12 cellular contexts compared by ENCODE assay signal in the genomic region with DNA sequence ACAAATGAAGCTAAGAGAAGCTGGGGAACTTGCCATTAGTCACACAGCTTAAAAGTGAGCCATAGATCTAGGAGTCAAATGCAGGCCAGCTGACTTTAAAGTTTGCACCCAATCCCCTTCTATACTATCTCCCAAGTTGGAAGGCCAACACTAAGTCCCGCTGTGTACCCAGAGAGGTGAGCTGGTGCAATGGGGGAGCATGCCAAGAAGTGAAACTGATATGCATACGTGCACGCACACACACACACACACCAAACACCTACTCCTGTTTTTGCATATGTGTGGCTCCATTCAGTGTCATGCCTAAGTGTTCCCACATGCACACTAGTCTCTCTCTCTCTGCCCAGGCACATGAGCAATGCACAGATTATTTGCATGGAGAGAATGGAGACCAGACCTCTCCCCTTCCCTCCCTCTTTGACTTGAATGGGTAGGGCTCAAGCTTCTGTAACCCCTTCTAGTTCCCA. TPM values are rescaled to one million over a fixed set of nuclear protein-coding genes. Genes with fewer than 3 reads are reported as not detected.
DNase-seq lines count a peak whose midpoint lies in the region; ATAC-seq and TF ChIP-seq lines count a peak whose summit lies in the region.
"Had no signal": no experiment of that assay in that cellular context is flagged by ENCODE, and none has a peak within 500 bp of the region (broad histone marks: within the 10 kb centered on the region; RNA-seq: fewer than 3 reads in every experiment).

No MANE protein-coding gene starts in this region.

- H3K9ac ChIP-seq in OCI-LY1 (ENCODE audit: low read length) (no peak overlapping the region; the same call in 1 of the 2 replicates), mammary epithelial cell (ENCODE audit: insufficient read depth, low read length) (no peak overlapping the region)

- no peaks in the 10 kb centered on the region for H3F3A ChIP-seq in OCI-LY1 (ENCODE audit: insufficient read depth, low read length)

- peak overlapping the region; percentile 72 to 92 (median 81) for H3K27ac Mint-ChIP-seq in CD4-positive, CD25-positive, alpha-beta regulatory T cell
- H3K27ac Mint-ChIP-seq: HFFc6 had no signal

- no peaks in the 10 kb centered on the region for H3K9me2 ChIP-seq in OCI-LY1 (ENCODE audit: low read depth, low read length)

- H3K27me3 Mint-ChIP-seq in CD4-positive, CD25-positive, alpha-beta regulatory T cell = no peaks in the 10 kb centered on the region

- no peak for ATAC-seq in CD4-positive, CD25-positive, alpha-beta regulatory T cell (ENCODE audit: low read depth in 2 of 2)
- ATAC-seq in HG02852 (IDR thresholded peaks at IDR 0.05; ENCODE audit: unreplicated experiment) = peak; percentile 70

- intact Hi-C loops in mammary epithelial cell (cut with micrococcal nuclease) = no loop called here

- H4K20me1 ChIP-seq in OCI-LY1 (ENCODE audit: insufficient read depth, low read length) (no peaks in the 10 kb centered on the region), mammary epithelial cell (ENCODE audit: insufficient read depth, low read length) (no peaks in the 10 kb centered on the region)

- DNase-seq in CD4-positive, CD25-positive, alpha-beta regulatory T cell = no peak
- no peak for DNase-seq in RKO (ENCODE audit: low spot score)
- DNase-seq in activated T-cell treated with anti-CD3 and anti-CD28 coated beads, Interleukin-2, amount 50 U/mL, for 1 hour = no peak
- DNase-seq in mammary epithelial cell = no peak
- DNase-seq in foreskin fibroblast = no peak
- DNase-seq: HFFc6, NCI-H226 had no signal

- peaks cover 8 to 51% (median 27%) of the 10 kb centered on the region in 4 donors for H3K4me1 Mint-ChIP-seq in CD4-positive, CD25-positive, alpha-beta regulatory T cell

- H2AFZ ChIP-seq in OCI-LY1 (ENCODE audit: low read length) (no peak overlapping the region), mammary epithelial cell (ENCODE audit: low read depth, low read length) (no peak overlapping the region)

- no peaks in the 10 kb centered on the region for H3K9me3 ChIP-seq in CD4-positive, CD25-positive, alpha-beta regulatory T cell (ENCODE audit: control insufficient read depth in 2 of 2, low read length in 2 of 2)
- H3K9me3 ChIP-seq in OCI-LY1 (ENCODE audit: low read length) = no peaks in the 10 kb centered on the region
- H3K9me3 ChIP-seq in mammary epithelial cell (replicated peaks; ENCODE audit: insufficient read depth, low read length) = no peaks in the 10 kb centered on the region

- H3K79me2 ChIP-seq in OCI-LY1 (ENCODE audit: insufficient read depth, low read length) (no peaks in the 10 kb centered on the region), mammary epithelial cell (ENCODE audit: insufficient read depth, low read length) (no peaks in the 10 kb centered on the region)

- CTCF ChIA-PET in mammary epithelial cell (lab: Charles Lee; ENCODE audit: low non-redundant PET) = no interaction called here

- in situ Hi-C loops in mammary epithelial cell (cut with MboI; ENCODE audit: low sequenced_read_pairs in 2 of 2) = no loop called here

- H3K4me2 ChIP-seq in OCI-LY1 (ENCODE audit: low read length) (peak overlapping the region; percentile 26; the same call in 1 of the 2 replicates), mammary epithelial cell (ENCODE audit: insufficient read depth, low read depth, low read length) (no peak overlapping the region)

- H3K36me3 ChIP-seq in CD4-positive, CD25-positive, alpha-beta regulatory T cell (ENCODE audit: control insufficient read depth, insufficient read depth, low read length) = peaks cover 17% of the 10 kb centered on the region
- H3K36me3 ChIP-seq in OCI-LY1 (ENCODE audit: insufficient read depth, low read length) (peaks cover 7% of the 10 kb centered on the region; the same call in 1 of the 2 replicates), mammary epithelial cell (ENCODE audit: insufficient read depth, low read length) (no peaks in the 10 kb centered on the region)

- 100% methylated on average over 3 of the region's 3 CpGs for WGBS in mammary epithelial cell (ENCODE audit: low coverage, missing lambda C conversion rate)

- dilution Hi-C loops in mammary epithelial cell (cut with HindIII; ENCODE audit: low sequenced_read_pairs) = no loop called here

- peak; percentile 14 for TF ChIP-seq POLR2A in GM19193 (IDR thresholded peaks at IDR 0.05; ENCODE audit: extremely low read depth, insufficient read depth, insufficient read length)

- H3K9me3 Mint-ChIP-seq in CD4-positive, CD25-positive, alpha-beta regulatory T cell = no peaks in the 10 kb centered on the region
- H3K9me3 Mint-ChIP-seq: HFFc6 had no signal

- no peak overlapping the region for H3K4me3 ChIP-seq in CD4-positive, CD25-positive, alpha-beta regulatory T cell (ENCODE audit: low read depth, low read length)
- H3K4me3 ChIP-seq in OCI-LY1 (ENCODE audit: low read depth, low read length, poor library complexity, severe bottlenecking) (no peak overlapping the region), mammary epithelial cell (replicated peaks in 1 of 3; ENCODE audit: insufficient read depth in 1 of 3, low read depth in 2 of 3, low read length in 3 of 3) (no peak overlapping the region), foreskin fibroblast (ENCODE audit: low read depth in 1 of 2, low read length in 2 of 2) (no peak overlapping the region)

- H3K4me1 ChIP-seq in CD4-positive, CD25-positive, alpha-beta regulatory T cell (ENCODE audit: control insufficient read depth, insufficient read depth, low read length, poor library complexity, severe bottlenecking) = peaks cover 46% of the 10 kb centered on the region
- peaks cover 60% of the 10 kb centered on the region for H3K4me1 ChIP-seq in OCI-LY1 (ENCODE audit: insufficient read depth, low read length, severe bottlenecking)
- H3K4me1 ChIP-seq in mammary epithelial cell (ENCODE audit: insufficient read depth, low read length) = peaks cover 23% of the 10 kb centered on the region

- H3K27me3 ChIP-seq in CD4-positive, CD25-positive, alpha-beta regulatory T cell (ENCODE audit: control insufficient read depth, insufficient read depth, low read length) = no peaks in the 10 kb centered on the region
- H3K27me3 ChIP-seq in OCI-LY1 (ENCODE audit: insufficient read depth, low read length) (no peaks in the 10 kb centered on the region), mammary epithelial cell (ENCODE audit: insufficient read depth, low read length) (no peaks in the 10 kb centered on the region)

- H3K27ac ChIP-seq in CD4-positive, CD25-positive, alpha-beta regulatory T cell (ENCODE audit: insufficient read depth, low read length, poor library complexity, severe bottlenecking) = no peak overlapping the region
- H3K27ac ChIP-seq in OCI-LY1 (ENCODE audit: low read depth, low read length, poor library complexity, severe bottlenecking) (peak overlapping the region; percentile 73), mammary epithelial cell (ENCODE audit: insufficient read depth, low read depth, low read length) (no peak overlapping the region)
- H3K27ac ChIP-seq: C4-2B had no signal

- H3K4me3 Mint-ChIP-seq in CD4-positive, CD25-positive, alpha-beta regulatory T cell = peak overlapping the region in 1 of 4 donors; percentile 29
- H3K4me3 Mint-ChIP-seq: HFFc6 had no signal

- BruUV-seq in mammary epithelial cell (replicated peaks; lab: Mats Ljungman, UMichigan) = no TSS peak

- H3K36me3 Mint-ChIP-seq in CD4-positive, CD25-positive, alpha-beta regulatory T cell = no peaks in the 10 kb centered on the region

- TF ChIP-seq CTCF in OCI-LY1 (IDR thresholded peaks at IDR 0.05; ENCODE audit: low read length) = no peak
- no peak for TF ChIP-seq CTCF in mammary epithelial cell (conservative IDR thresholded peaks at IDR 0.05 in 1 of 2, IDR thresholded peaks at IDR 0.05 in 1 of 2; ENCODE audit: extremely low read depth in 1 of 2, insufficient read depth in 1 of 2, low read depth in 1 of 2, low read length in 2 of 2)
- TF ChIP-seq CTCF in foreskin fibroblast (IDR thresholded peaks at IDR 0.05; ENCODE audit: low read depth, low read length) = no peak

RNA-seq across cellular contexts. Expression of gene WNT10A, which starts 5.4 kb away (rescaled TPM):
- total RNA-seq in CD4-positive, CD25-positive, alpha-beta regulatory T cell = 10.8 TPM
- 10 to 100 TPM in 1 of 4 donors, 1 to 10 TPM in 3; 6.3 to 11.0 (median 8.8) TPM for polyA plus RNA-seq in CD4-positive, CD25-positive, alpha-beta regulatory T cell
- under 1 TPM; under 0.01 to 0.45 TPM for total RNA-seq in mammary epithelial cell
- 0.85 TPM for polyA plus RNA-seq in mammary epithelial cell
- not detected for polyA minus RNA-seq in mammary epithelial cell
- total RNA-seq: frontal cortex, HFFc6 had no signal

RNA-seq across cellular contexts. Expression of gene WNT6, which starts 26.4 kb away (rescaled TPM):
- not detected for total RNA-seq in CD4-positive, CD25-positive, alpha-beta regulatory T cell
- polyA plus RNA-seq in CD4-positive, CD25-positive, alpha-beta regulatory T cell = not detected
- not detected for total RNA-seq in mammary epithelial cell
- polyA plus RNA-seq in mammary epithelial cell = not detected
- not detected for polyA minus RNA-seq in mammary epithelial cell
- total RNA-seq: frontal cortex, HFFc6 had no signal

RNA-seq across cellular contexts. Expression of gene PRKAG3, which starts 54.4 kb away (rescaled TPM):
- not detected for total RNA-seq in CD4-positive, CD25-positive, alpha-beta regulatory T cell
- not detected for polyA plus RNA-seq in CD4-positive, CD25-positive, alpha-beta regulatory T cell
- total RNA-seq in mammary epithelial cell = not detected
- polyA plus RNA-seq in mammary epithelial cell = not detected
- not detected for polyA minus RNA-seq in mammary epithelial cell
- total RNA-seq: frontal cortex, HFFc6 had no signal
